2 cellular contexts compared by ENCODE assay signal in the genomic region with DNA sequence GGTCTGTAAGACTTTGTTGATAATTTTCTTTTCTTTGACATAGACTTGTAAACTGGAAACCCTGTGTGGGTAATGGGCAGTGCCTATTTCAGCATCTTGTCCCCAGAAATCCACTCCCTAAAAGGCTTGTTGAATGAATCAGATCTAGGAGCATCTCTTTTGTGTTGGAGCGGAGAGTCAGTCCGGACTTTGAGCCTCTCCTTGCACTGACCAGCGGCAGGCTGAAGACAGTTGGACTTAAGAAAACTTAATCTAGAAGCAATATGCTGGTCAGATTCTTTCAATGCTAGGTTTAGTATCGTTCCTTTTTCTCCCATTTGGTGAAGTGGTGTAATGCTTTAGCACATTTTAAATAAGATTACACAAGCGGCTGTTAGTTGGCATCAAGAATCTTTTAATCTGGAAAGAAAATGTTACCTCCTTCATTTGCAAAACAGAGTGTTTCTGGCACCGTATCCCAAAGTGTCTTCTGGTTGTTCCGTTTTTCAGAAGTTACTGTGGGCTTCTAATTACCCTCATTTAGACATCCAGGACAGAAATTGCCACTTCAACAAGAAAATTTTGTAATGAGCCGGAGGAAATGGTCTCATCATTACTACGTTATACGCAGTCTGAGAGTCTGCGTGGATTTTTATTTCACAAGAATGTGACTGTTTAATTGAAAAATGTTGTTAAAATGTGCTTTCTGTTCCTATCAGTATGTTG.
TF ChIP-seq lines count a peak whose summit lies in the region.

No MANE protein-coding gene starts in this region.

TF ChIP-seq in GM23338, 12 proteins besides CTCF, POLR2A, EP300 and RAD21 (continued from another document and continues in another):
- TF ChIP-seq, protein P1, sequence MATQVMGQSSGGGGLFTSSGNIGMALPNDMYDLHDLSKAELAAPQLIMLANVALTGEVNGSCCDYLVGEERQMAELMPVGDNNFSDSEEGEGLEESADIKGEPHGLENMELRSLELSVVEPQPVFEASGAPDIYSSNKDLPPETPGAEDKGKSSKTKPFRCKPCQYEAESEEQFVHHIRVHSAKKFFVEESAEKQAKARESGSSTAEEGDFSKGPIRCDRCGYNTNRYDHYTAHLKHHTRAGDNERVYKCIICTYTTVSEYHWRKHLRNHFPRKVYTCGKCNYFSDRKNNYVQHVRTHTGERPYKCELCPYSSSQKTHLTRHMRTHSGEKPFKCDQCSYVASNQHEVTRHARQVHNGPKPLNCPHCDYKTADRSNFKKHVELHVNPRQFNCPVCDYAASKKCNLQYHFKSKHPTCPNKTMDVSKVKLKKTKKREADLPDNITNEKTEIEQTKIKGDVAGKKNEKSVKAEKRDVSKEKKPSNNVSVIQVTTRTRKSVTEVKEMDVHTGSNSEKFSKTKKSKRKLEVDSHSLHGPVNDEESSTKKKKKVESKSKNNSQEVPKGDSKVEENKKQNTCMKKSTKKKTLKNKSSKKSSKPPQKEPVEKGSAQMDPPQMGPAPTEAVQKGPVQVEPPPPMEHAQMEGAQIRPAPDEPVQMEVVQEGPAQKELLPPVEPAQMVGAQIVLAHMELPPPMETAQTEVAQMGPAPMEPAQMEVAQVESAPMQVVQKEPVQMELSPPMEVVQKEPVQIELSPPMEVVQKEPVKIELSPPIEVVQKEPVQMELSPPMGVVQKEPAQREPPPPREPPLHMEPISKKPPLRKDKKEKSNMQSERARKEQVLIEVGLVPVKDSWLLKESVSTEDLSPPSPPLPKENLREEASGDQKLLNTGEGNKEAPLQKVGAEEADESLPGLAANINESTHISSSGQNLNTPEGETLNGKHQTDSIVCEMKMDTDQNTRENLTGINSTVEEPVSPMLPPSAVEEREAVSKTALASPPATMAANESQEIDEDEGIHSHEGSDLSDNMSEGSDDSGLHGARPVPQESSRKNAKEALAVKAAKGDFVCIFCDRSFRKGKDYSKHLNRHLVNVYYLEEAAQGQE (IDR thresholded peaks at IDR 0.05; ENCODE audit: unreplicated experiment): no peak
- TF ChIP-seq JUNB (IDR thresholded peaks at IDR 0.05; ENCODE audit: unreplicated experiment) (no peak), CREB1 (CRISPR knock-in tag; IDR thresholded peaks at IDR 0.05; ENCODE audit: low read depth) (no peak), EZH2 (IDR thresholded peaks at IDR 0.05; ENCODE audit: low read depth, unreplicated experiment) (no peak), EZH2phosphoT487 (IDR thresholded peaks at IDR 0.05; ENCODE audit: unreplicated experiment) (no peak), ZNF114 (CRISPR knock-in tag; IDR thresholded peaks at IDR 0.05) (no peak)
- TF ChIP-seq, protein P2, sequence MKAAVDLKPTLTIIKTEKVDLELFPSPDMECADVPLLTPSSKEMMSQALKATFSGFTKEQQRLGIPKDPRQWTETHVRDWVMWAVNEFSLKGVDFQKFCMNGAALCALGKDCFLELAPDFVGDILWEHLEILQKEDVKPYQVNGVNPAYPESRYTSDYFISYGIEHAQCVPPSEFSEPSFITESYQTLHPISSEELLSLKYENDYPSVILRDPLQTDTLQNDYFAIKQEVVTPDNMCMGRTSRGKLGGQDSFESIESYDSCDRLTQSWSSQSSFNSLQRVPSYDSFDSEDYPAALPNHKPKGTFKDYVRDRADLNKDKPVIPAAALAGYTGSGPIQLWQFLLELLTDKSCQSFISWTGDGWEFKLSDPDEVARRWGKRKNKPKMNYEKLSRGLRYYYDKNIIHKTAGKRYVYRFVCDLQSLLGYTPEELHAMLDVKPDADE (IDR thresholded peaks at IDR 0.05): no peak
- TF ChIP-seq, protein P3, sequence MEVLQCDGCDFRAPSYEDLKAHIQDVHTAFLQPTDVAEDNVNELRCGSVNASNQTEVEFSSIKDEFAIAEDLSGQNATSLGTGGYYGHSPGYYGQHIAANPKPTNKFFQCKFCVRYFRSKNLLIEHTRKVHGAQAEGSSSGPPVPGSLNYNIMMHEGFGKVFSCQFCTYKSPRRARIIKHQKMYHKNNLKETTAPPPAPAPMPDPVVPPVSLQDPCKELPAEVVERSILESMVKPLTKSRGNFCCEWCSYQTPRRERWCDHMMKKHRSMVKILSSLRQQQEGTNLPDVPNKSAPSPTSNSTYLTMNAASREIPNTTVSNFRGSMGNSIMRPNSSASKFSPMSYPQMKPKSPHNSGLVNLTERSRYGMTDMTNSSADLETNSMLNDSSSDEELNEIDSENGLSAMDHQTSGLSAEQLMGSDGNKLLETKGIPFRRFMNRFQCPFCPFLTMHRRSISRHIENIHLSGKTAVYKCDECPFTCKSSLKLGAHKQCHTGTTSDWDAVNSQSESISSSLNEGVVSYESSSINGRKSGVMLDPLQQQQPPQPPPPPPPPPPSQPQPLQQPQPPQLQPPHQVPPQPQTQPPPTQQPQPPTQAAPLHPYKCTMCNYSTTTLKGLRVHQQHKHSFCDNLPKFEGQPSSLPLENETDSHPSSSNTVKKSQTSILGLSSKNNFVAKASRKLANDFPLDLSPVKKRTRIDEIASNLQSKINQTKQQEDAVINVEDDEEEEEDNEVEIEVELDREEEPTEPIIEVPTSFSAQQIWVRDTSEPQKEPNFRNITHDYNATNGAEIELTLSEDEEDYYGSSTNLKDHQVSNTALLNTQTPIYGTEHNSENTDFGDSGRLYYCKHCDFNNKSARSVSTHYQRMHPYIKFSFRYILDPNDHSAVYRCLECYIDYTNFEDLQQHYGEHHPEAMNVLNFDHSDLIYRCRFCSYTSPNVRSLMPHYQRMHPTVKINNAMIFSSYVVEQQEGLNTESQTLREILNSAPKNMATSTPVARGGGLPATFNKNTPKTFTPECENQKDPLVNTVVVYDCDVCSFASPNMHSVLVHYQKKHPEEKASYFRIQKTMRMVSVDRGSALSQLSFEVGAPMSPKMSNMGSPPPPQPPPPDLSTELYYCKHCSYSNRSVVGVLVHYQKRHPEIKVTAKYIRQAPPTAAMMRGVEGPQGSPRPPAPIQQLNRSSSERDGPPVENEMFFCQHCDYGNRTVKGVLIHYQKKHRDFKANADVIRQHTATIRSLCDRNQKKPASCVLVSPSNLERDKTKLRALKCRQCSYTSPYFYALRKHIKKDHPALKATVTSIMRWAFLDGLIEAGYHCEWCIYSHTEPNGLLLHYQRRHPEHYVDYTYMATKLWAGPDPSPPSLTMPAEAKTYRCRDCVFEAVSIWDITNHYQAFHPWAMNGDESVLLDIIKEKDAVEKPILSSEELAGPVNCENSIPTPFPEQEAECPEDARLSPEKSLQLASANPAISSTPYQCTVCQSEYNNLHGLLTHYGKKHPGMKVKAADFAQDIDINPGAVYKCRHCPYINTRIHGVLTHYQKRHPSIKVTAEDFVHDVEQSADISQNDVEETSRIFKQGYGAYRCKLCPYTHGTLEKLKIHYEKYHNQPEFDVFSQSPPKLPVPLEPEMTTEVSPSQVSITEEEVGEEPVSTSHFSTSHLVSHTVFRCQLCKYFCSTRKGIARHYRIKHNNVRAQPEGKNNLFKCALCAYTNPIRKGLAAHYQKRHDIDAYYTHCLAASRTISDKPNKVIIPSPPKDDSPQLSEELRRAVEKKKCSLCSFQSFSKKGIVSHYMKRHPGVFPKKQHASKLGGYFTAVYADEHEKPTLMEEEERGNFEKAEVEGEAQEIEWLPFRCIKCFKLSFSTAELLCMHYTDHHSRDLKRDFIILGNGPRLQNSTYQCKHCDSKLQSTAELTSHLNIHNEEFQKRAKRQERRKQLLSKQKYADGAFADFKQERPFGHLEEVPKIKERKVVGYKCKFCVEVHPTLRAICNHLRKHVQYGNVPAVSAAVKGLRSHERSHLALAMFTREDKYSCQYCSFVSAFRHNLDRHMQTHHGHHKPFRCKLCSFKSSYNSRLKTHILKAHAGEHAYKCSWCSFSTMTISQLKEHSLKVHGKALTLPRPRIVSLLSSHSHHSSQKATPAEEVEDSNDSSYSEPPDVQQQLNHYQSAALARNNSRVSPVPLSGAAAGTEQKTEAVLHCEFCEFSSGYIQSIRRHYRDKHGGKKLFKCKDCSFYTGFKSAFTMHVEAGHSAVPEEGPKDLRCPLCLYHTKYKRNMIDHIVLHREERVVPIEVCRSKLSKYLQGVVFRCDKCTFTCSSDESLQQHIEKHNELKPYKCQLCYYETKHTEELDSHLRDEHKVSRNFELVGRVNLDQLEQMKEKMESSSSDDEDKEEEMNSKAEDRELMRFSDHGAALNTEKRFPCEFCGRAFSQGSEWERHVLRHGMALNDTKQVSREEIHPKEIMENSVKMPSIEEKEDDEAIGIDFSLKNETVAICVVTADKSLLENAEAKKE (CRISPR knock-in tag; IDR thresholded peaks at IDR 0.05): no peak

TF ChIP-seq in WTC11, 78 proteins besides CTCF, POLR2A, EP300 and RAD21 (continued from another document and continues in another):
- TF ChIP-seq, protein P4, sequence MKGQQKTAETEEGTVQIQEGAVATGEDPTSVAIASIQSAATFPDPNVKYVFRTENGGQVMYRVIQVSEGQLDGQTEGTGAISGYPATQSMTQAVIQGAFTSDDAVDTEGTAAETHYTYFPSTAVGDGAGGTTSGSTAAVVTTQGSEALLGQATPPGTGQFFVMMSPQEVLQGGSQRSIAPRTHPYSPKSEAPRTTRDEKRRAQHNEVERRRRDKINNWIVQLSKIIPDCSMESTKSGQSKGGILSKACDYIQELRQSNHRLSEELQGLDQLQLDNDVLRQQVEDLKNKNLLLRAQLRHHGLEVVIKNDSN (CRISPR knock-in tag; IDR thresholded peaks at IDR 0.05): no peak
- TF ChIP-seq JUN (CRISPR knock-in tag; IDR thresholded peaks at IDR 0.05) (no peak), RELA (CRISPR knock-in tag; IDR thresholded peaks at IDR 0.05; ENCODE audit: borderline replicate concordance) (no peak), MYBL2 (CRISPR knock-in tag; IDR thresholded peaks at IDR 0.05) (no peak), ELF4 (CRISPR knock-in tag; IDR thresholded peaks at IDR 0.05; ENCODE audit: low read depth) (no peak), ZNF396 (CRISPR knock-in tag; IDR thresholded peaks at IDR 0.05; ENCODE audit: borderline replicate concordance) (no peak), OVOL2 (CRISPR knock-in tag; IDR thresholded peaks at IDR 0.05; ENCODE audit: borderline replicate concordance) (no peak), FOXK1 (CRISPR knock-in tag; IDR thresholded peaks at IDR 0.05) (no peak), ESRRA (CRISPR knock-in tag; IDR thresholded peaks at IDR 0.05; ENCODE audit: borderline replicate concordance) (no peak), NFE2L1 (CRISPR knock-in tag; IDR thresholded peaks at IDR 0.05) (no peak)
- TF ChIP-seq, protein P5, sequence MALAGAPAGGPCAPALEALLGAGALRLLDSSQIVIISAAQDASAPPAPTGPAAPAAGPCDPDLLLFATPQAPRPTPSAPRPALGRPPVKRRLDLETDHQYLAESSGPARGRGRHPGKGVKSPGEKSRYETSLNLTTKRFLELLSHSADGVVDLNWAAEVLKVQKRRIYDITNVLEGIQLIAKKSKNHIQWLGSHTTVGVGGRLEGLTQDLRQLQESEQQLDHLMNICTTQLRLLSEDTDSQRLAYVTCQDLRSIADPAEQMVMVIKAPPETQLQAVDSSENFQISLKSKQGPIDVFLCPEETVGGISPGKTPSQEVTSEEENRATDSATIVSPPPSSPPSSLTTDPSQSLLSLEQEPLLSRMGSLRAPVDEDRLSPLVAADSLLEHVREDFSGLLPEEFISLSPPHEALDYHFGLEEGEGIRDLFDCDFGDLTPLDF (CRISPR knock-in tag; IDR thresholded peaks at IDR 0.05): no peak
- TF ChIP-seq, protein P6, sequence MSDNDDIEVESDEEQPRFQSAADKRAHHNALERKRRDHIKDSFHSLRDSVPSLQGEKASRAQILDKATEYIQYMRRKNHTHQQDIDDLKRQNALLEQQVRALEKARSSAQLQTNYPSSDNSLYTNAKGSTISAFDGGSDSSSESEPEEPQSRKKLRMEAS (CRISPR knock-in tag; IDR thresholded peaks at IDR 0.05): no peak
- TF ChIP-seq, protein P7, sequence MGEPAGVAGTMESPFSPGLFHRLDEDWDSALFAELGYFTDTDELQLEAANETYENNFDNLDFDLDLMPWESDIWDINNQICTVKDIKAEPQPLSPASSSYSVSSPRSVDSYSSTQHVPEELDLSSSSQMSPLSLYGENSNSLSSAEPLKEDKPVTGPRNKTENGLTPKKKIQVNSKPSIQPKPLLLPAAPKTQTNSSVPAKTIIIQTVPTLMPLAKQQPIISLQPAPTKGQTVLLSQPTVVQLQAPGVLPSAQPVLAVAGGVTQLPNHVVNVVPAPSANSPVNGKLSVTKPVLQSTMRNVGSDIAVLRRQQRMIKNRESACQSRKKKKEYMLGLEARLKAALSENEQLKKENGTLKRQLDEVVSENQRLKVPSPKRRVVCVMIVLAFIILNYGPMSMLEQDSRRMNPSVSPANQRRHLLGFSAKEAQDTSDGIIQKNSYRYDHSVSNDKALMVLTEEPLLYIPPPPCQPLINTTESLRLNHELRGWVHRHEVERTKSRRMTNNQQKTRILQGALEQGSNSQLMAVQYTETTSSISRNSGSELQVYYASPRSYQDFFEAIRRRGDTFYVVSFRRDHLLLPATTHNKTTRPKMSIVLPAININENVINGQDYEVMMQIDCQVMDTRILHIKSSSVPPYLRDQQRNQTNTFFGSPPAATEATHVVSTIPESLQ (CRISPR knock-in tag; IDR thresholded peaks at IDR 0.05): no peak
- TF ChIP-seq, protein P8, sequence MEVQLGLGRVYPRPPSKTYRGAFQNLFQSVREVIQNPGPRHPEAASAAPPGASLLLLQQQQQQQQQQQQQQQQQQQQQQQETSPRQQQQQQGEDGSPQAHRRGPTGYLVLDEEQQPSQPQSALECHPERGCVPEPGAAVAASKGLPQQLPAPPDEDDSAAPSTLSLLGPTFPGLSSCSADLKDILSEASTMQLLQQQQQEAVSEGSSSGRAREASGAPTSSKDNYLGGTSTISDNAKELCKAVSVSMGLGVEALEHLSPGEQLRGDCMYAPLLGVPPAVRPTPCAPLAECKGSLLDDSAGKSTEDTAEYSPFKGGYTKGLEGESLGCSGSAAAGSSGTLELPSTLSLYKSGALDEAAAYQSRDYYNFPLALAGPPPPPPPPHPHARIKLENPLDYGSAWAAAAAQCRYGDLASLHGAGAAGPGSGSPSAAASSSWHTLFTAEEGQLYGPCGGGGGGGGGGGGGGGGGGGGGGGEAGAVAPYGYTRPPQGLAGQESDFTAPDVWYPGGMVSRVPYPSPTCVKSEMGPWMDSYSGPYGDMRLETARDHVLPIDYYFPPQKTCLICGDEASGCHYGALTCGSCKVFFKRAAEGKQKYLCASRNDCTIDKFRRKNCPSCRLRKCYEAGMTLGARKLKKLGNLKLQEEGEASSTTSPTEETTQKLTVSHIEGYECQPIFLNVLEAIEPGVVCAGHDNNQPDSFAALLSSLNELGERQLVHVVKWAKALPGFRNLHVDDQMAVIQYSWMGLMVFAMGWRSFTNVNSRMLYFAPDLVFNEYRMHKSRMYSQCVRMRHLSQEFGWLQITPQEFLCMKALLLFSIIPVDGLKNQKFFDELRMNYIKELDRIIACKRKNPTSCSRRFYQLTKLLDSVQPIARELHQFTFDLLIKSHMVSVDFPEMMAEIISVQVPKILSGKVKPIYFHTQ (CRISPR knock-in tag; IDR thresholded peaks at IDR 0.05): no peak
- TF ChIP-seq, protein P9, sequence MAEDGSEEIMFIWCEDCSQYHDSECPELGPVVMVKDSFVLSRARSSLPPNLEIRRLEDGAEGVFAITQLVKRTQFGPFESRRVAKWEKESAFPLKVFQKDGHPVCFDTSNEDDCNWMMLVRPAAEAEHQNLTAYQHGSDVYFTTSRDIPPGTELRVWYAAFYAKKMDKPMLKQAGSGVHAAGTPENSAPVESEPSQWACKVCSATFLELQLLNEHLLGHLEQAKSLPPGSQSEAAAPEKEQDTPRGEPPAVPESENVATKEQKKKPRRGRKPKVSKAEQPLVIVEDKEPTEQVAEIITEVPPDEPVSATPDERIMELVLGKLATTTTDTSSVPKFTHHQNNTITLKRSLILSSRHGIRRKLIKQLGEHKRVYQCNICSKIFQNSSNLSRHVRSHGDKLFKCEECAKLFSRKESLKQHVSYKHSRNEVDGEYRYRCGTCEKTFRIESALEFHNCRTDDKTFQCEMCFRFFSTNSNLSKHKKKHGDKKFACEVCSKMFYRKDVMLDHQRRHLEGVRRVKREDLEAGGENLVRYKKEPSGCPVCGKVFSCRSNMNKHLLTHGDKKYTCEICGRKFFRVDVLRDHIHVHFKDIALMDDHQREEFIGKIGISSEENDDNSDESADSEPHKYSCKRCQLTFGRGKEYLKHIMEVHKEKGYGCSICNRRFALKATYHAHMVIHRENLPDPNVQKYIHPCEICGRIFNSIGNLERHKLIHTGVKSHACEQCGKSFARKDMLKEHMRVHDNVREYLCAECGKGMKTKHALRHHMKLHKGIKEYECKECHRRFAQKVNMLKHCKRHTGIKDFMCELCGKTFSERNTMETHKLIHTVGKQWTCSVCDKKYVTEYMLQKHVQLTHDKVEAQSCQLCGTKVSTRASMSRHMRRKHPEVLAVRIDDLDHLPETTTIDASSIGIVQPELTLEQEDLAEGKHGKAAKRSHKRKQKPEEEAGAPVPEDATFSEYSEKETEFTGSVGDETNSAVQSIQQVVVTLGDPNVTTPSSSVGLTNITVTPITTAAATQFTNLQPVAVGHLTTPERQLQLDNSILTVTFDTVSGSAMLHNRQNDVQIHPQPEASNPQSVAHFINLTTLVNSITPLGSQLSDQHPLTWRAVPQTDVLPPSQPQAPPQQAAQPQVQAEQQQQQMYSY (CRISPR knock-in tag; IDR thresholded peaks at IDR 0.05): no peak
